In the genomic region with DNA sequence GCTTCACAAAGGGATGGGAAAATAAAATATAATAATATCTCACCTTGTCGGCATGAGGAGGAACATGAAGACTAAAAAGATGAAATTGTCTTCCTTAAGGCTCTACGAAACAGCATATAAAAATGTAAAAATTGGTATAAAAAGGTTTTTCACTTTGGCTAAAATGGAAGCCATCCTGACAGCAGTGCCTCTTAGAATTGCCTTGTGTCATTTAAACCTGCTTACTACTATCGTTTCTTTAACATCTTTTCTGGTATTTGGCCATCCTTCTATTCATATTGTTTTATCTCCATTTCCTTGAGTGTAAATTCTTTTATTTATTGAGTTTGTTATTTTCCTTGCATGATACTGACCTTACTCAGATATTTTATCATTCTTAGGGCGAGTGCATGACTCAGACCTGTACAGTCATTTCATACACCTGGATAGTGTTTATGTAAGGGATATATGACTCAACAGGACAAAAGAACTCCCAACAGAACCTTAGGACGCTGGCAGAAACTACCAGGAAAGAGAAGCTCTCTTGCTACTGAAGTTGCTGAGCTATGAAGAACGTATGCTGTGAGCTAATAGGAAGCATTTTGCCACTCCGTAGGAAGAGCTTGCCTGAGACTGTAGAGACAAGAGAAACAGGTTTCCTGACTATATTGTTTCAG, we compare ENCODE assay signal across 14 cellular contexts. TPM values are rescaled to one million over a fixed set of nuclear protein-coding genes. Genes with fewer than 3 reads are reported as not detected.
DNase-seq lines count a peak whose midpoint lies in the region; ATAC-seq, FAIRE-seq and TF ChIP-seq lines count a peak whose summit lies in the region.
"Had no signal": no experiment of that assay in that cellular context is flagged by ENCODE, and none has a peak within 500 bp of the region (broad histone marks: within the 10 kb centered on the region; RNA-seq: fewer than 3 reads in every experiment).

No MANE protein-coding gene starts in this region.

- H3K27me3 ChIP-seq in keratinocyte (ENCODE audit: control insufficient read depth, extremely low read depth, insufficient read depth, low read length), result no peaks in the 10 kb centered on the region
- H3K27me3 ChIP-seq in upper lobe of right lung, result no peaks in the 10 kb centered on the region
- H3K27me3 ChIP-seq: BLaER1, upper lobe of left lung had no signal

- in situ Hi-C loops in astrocyte of the cerebellum (cut with HindIII; ENCODE audit: low sequenced_read_pairs), result no loop called here

- H3K79me2 ChIP-seq in keratinocyte (ENCODE audit: control insufficient read depth, insufficient read depth, low read length), result no peaks in the 10 kb centered on the region

- no peaks in the 10 kb centered on the region for H3K36me3 ChIP-seq in keratinocyte (ENCODE audit: control insufficient read depth in 2 of 2, extremely low read depth in 1 of 2, insufficient read depth in 2 of 2, low read length in 2 of 2)
- no peaks in the 10 kb centered on the region for H3K36me3 ChIP-seq in upper lobe of right lung
- H3K36me3 ChIP-seq: BLaER1, upper lobe of left lung had no signal

- H3K4me1 ChIP-seq in keratinocyte (ENCODE audit: control insufficient read depth, extremely low read depth, insufficient read depth, low read length) (peaks cover 15% of the 10 kb centered on the region), upper lobe of right lung (peaks cover 5% of the 10 kb centered on the region)

- no peak for TF ChIP-seq CTCF in astrocyte of the cerebellum (IDR thresholded peaks at IDR 0.05; ENCODE audit: low read depth, low read length, missing control alignments)
- TF ChIP-seq CTCF in keratinocyte (optimal IDR thresholded peaks at IDR 0.05 in 1 of 3, IDR thresholded peaks at IDR 0.05 in 1 of 3, conservative IDR thresholded peaks at IDR 0.05 in 1 of 3; ENCODE audit: extremely low read depth in 1 of 3, insufficient read depth in 2 of 3, low read length in 3 of 3), result no peak
- TF ChIP-seq CTCF in upper lobe of right lung (IDR thresholded peaks at IDR 0.05), result no peak

- no peak overlapping the region for H3K27ac Mint-ChIP-seq in activated naive CD4-positive, alpha-beta T cell treated with anti-CD3 and anti-CD28 coated beads, Interleukin-2, amount 50 U/mL, for 72 hours
- H3K27ac Mint-ChIP-seq: IgD-negative memory B cell had no signal

- peak overlapping the region; percentile 86 for H3K4me2 ChIP-seq in keratinocyte (ENCODE audit: control insufficient read depth, extremely low read depth, insufficient read depth, low read depth, low read length)
- H3K4me2 ChIP-seq: BLaER1 had no signal

- H3K9me3 ChIP-seq in keratinocyte (ENCODE audit: control insufficient read depth, low read depth, low read length), result no peaks in the 10 kb centered on the region
- H3K9me3 ChIP-seq in upper lobe of right lung, result no peaks in the 10 kb centered on the region
- H3K9me3 ChIP-seq: BLaER1, upper lobe of left lung had no signal

- H3K36me3 Mint-ChIP-seq in activated naive CD4-positive, alpha-beta T cell treated with anti-CD3 and anti-CD28 coated beads, Interleukin-2, amount 50 U/mL, for 72 hours, result no peaks in the 10 kb centered on the region
- H3K36me3 Mint-ChIP-seq: IgD-negative memory B cell had no signal

- no peak for DNase-seq in activated naive CD4-positive, alpha-beta T cell treated with anti-CD3 and anti-CD28 coated beads, Interleukin-2, amount 50 U/mL, for 72 hours (ENCODE audit: low spot score in 2 of 2)
- no peak for DNase-seq in activated naive CD4-positive, alpha-beta T cell treated with anti-CD3 and anti-CD28 coated beads, Interleukin-2, amount 50 U/mL, for 16 hours
- DNase-seq in astrocyte of the cerebellum (ENCODE audit: low read depth) (peak; percentile 45), keratinocyte (ENCODE audit: low read depth, low spot score) (peak; percentile 90), upper lobe of right lung (no peak), DMS114 treated with DMSO at 0.1 percent for 48 hours (lab: John Stamatoyannopoulos, UW; ENCODE audit: unreplicated experiment) (no peak), Right ventricle myocardium inferior (ENCODE audit: missing footprints) (no peak), retina (no peak)
- DNase-seq: activated CD4-positive, alpha-beta T cell treated with anti-CD3 and anti-CD28 coated beads for 48 hours; kidney; stimulated activated CD4-positive, alpha-beta T cell treated with anti-CD3 and anti-CD28 coated beads, Interleukin-15, amount 100 ng/mL, for 24 hours had no signal

- dilution Hi-C loops in keratinocyte (cut with MboI; ENCODE audit: extremely low pct_ligation_motif_present, low sequenced_read_pairs), result no loop called here

- H2AFZ ChIP-seq in keratinocyte (ENCODE audit: control insufficient read depth, low read length), result peak overlapping the region; percentile 56

- H3K4me3 ChIP-seq in astrocyte of the cerebellum (ENCODE audit: low read depth, low read length) (no peak overlapping the region), keratinocyte (ENCODE audit: control insufficient read depth in 2 of 3, extremely low read depth in 1 of 3, insufficient read depth in 2 of 3, low read depth in 1 of 3, low read length in 3 of 3) (peak overlapping the region in 1 of 3 experiments; percentile 47), upper lobe of right lung (no peak overlapping the region)
- H3K4me3 ChIP-seq: BLaER1, upper lobe of left lung had no signal

- peaks cover 0 to 4% of the 10 kb centered on the region in 2 donors for H3K9me3 Mint-ChIP-seq in activated naive CD4-positive, alpha-beta T cell treated with anti-CD3 and anti-CD28 coated beads, Interleukin-2, amount 50 U/mL, for 72 hours
- H3K9me3 Mint-ChIP-seq: IgD-negative memory B cell had no signal

- H3K27ac ChIP-seq in keratinocyte (ENCODE audit: control insufficient read depth, insufficient read depth, low read length), result peak overlapping the region; percentile 92
- H3K27ac ChIP-seq in upper lobe of right lung, result peak overlapping the region; percentile 31
- H3K27ac ChIP-seq: BLaER1 had no signal

- no peaks in the 10 kb centered on the region for H3K9me1 ChIP-seq in keratinocyte (ENCODE audit: control insufficient read depth, extremely low read depth, insufficient read depth, low read length)

- peak; percentile 71 to 79 for ATAC-seq in activated naive CD4-positive, alpha-beta T cell treated with anti-CD3 and anti-CD28 coated beads, Interleukin-2, amount 50 U/mL, for 72 hours
- ATAC-seq in upper lobe of right lung, result peak; percentile 80
- no peak for ATAC-seq in Right ventricle myocardium inferior

- intact Hi-C loops in upper lobe of right lung (cut with DNase I), result no loop called here
- intact Hi-C loops in Right ventricle myocardium inferior (cut with DNase I), result no loop called here

- peak overlapping the region; percentile 70 for H3K9ac ChIP-seq in keratinocyte (ENCODE audit: control insufficient read depth, extremely low read depth, insufficient read depth, low read length)
- H3K9ac ChIP-seq: BLaER1 had no signal

- H4K20me1 ChIP-seq in keratinocyte (ENCODE audit: control insufficient read depth, extremely low read depth, insufficient read depth, low read length), result no peaks in the 10 kb centered on the region
- H4K20me1 ChIP-seq: BLaER1 had no signal

- FAIRE-seq in keratinocyte (lab: Jason Lieb, UNC), result peak; percentile 88
- FAIRE-seq: kidney had no signal

RNA-seq across cellular contexts. Expression of a gene that starts 5.8 kb away (rescaled TPM):
- 10 to 100 TPM; 22.1 to 34.1 TPM for total RNA-seq in activated naive CD4-positive, alpha-beta T cell treated with anti-CD3 and anti-CD28 coated beads, Interleukin-2, amount 50 U/mL, for 72 hours
- polyA plus RNA-seq in keratinocyte, result 10.3 to 13.6 TPM (median 10.3 TPM) in 3 replicates
- 14.8 TPM for polyA plus RNA-seq in keratinocyte (2011; ENCODE audit: low read depth)
- polyA plus RNA-seq in keratinocyte (2011; cell fraction: cytosol; rRNA removed), result 4.7 and 10.2 TPM in 2 replicates
- 10.6 and 11.0 TPM in 2 replicates for polyA plus RNA-seq in keratinocyte (2011; cell fraction: nucleus; rRNA removed)
- 8.7 and 14.5 TPM in 2 replicates for polyA plus RNA-seq in keratinocyte (2012; ENCODE audit: low replicate concordance)
- polyA minus RNA-seq in keratinocyte, result 3.6 to 10.2 TPM (median 7.2 TPM) in 3 replicates
- polyA minus RNA-seq in keratinocyte (2011; cell fraction: cytosol; rRNA and poly(A)+ RNA removed), result 6.9 TPM
- 7.7 and 14.0 TPM in 2 replicates for polyA minus RNA-seq in keratinocyte (2011; cell fraction: nucleus; rRNA and poly(A)+ RNA removed)
- 16.7 TPM for total RNA-seq in upper lobe of right lung
- total RNA-seq in Right ventricle myocardium inferior, result 10.6 TPM

Comparison
In these comparisons a context has a peak if more than half of its experiments do, and no peak if none do; other contexts are left out.
1. DNase-seq: peak in astrocyte of the cerebellum (single experiment) and keratinocyte (single experiment); none in activated naive CD4-positive, alpha-beta T cell treated with anti-CD3 and anti-CD28 coated beads, Interleukin-2, amount 50 U/mL, for 72 hours (0 of 2), activated naive CD4-positive, alpha-beta T cell treated with anti-CD3 and anti-CD28 coated beads, Interleukin-2, amount 50 U/mL, for 16 hours (single experiment), upper lobe of right lung (single experiment), DMS114 treated with DMSO at 0.1 percent for 48 hours (single experiment), Right ventricle myocardium inferior (single experiment) and retina (single experiment).